27 cellular contexts compared by ENCODE assay signal in genomic region chr7:12809476-12809875, GRCh38.
DNase-seq lines count a peak whose midpoint lies in the region; ATAC-seq and TF ChIP-seq lines count a peak whose summit lies in the region.
"Had no signal": no experiment of that assay in that cellular context is flagged by ENCODE, and none has a peak within 500 bp of the region (broad histone marks: within the 10 kb centered on the region; RNA-seq: fewer than 3 reads in every experiment).

No MANE protein-coding gene starts in this region.

- DNase-seq in A673 (ENCODE audit: low spot score): peak; percentile 54
- DNase-seq in HPDE6-E6E7 (ENCODE audit: extremely low spot score): peak; percentile 8
- peak; percentile 14 for DNase-seq in iPS-NIHi7 (ENCODE audit: extremely low spot score)
- DNase-seq in ascending aorta (ENCODE audit: low spot score in 2 of 2): no peak
- no peak for DNase-seq in left colon
- no peak for DNase-seq in activated CD4-positive, alpha-beta T cell treated with anti-CD3 and anti-CD28 coated beads for 36 hours
- no peak for DNase-seq in stimulated activated naive CD8-positive, alpha-beta T cell treated with anti-CD3 and anti-CD28 coated beads, Interleukin-15, Interleukin-2, amounts not matched to agents 100 U/mL and 50 U/mL, for 24 hours
- DNase-seq: activated CD4-positive, alpha-beta T cell treated with anti-CD3 and anti-CD28 coated beads for 1 hour; activated CD8-positive, alpha-beta memory T cell treated with anti-CD3 and anti-CD28 coated beads, Interleukin-2, amount 50 U/mL, for 48 hours; activated CD8-positive, alpha-beta T cell treated with anti-CD3 and anti-CD28 coated beads for 36 hours; activated naive CD4-positive, alpha-beta T cell treated with Interleukin-2 at 50 U/mL for 16 hours; body of pancreas; CD4-positive, alpha-beta memory T cell; HCEC 1CT; kidney; naive thymus-derived CD4-positive, alpha-beta T cell; NCI-H1048; NCI-H1694 treated with DMSO at 0.1 percent for 48 hours; NCI-H524 treated with DMSO at 0.1 percent for 48 hours; SHP77 treated with DMSO at 0.1 percent for 48 hours; T-helper 2 cell; trophoblast cell had no signal

- H3K27me3 ChIP-seq in A673 (replicated peaks; ENCODE audit: insufficient read depth, low read depth, low read length, poor library complexity) (no peaks in the 10 kb centered on the region), ascending aorta (no peaks in the 10 kb centered on the region)
- H3K27me3 ChIP-seq: body of pancreas had no signal

- H3K36me3 ChIP-seq in A673 (ENCODE audit: insufficient read depth, low read length, poor library complexity, severe bottlenecking) (no peaks in the 10 kb centered on the region), ascending aorta (no peaks in the 10 kb centered on the region)

- CTCF ChIA-PET in A673 (lab: Charles Lee): no interaction called here
- CTCF ChIA-PET in activated CD4-positive, alpha-beta T cell treated with anti-CD3 and anti-CD28 coated beads for 36 hours (lab: Charles Lee): no interaction called here

- TF ChIP-seq CTCF in A673 (conservative IDR thresholded peaks at IDR 0.05; ENCODE audit: low read depth, low read length): no peak
- TF ChIP-seq CTCF in brain (conservative IDR thresholded peaks at IDR 0.05): no peak
- no peak for TF ChIP-seq CTCF in ascending aorta (IDR thresholded peaks at IDR 0.05)

- peaks cover 18% of the 10 kb centered on the region for H3K4me1 Mint-ChIP-seq in brain
- H3K4me1 Mint-ChIP-seq in activated CD4-positive, alpha-beta T cell treated with anti-CD3 and anti-CD28 coated beads for 36 hours: no peaks in the 10 kb centered on the region
- H3K4me1 Mint-ChIP-seq: CD4-positive, alpha-beta memory T cell; naive thymus-derived CD4-positive, alpha-beta T cell; stimulated activated effector memory CD8-positive, alpha-beta T cell treated with anti-CD3 and anti-CD28 coated beads, Interleukin-12 subunit alpha, Interleukin-12 subunit beta, amount 100 ng/mL, for 72 hours had no signal

- BruUV-seq in A673 (replicated peaks; lab: Mats Ljungman, UMichigan): no TSS peak

- H3K9me3 ChIP-seq in A673 (ENCODE audit: low read depth, low read length, poor library complexity, severe bottlenecking) (no peaks in the 10 kb centered on the region), ascending aorta (no peaks in the 10 kb centered on the region)
- H3K9me3 ChIP-seq: body of pancreas had no signal

- peaks cover 0 to 5% (median 4%) of the 10 kb centered on the region in 5 experiments for H3K9me3 Mint-ChIP-seq in brain
- H3K9me3 Mint-ChIP-seq in activated CD4-positive, alpha-beta T cell treated with anti-CD3 and anti-CD28 coated beads for 36 hours (ENCODE audit: low read depth): no peaks in the 10 kb centered on the region
- H3K9me3 Mint-ChIP-seq: activated T-helper 1 cell treated with anti-CD3 and anti-CD28 coated beads, Interleukin-12 subunit alpha, Interleukin-12 subunit beta, Interleukin-2, Interleukin-4 antibody, amounts not matched to agents 30 ng/mL and 10 ng/mL and 1 ng/mL, durations not matched to agents 14 hours and 24 hours and 36 hours had no signal

- peak overlapping the region in 3 of 5 experiments; percentile 60 to 92 (median 91) for H3K27ac Mint-ChIP-seq in brain
- H3K27ac Mint-ChIP-seq in activated CD4-positive, alpha-beta T cell treated with anti-CD3 and anti-CD28 coated beads for 36 hours: no peak overlapping the region
- H3K27ac Mint-ChIP-seq: activated CD8-positive, alpha-beta T cell treated with anti-CD3 and anti-CD28 coated beads for 36 hours; activated T-helper 1 cell treated with anti-CD3 and anti-CD28 coated beads, Interleukin-12 subunit alpha, Interleukin-12 subunit beta, Interleukin-2, Interleukin-4 antibody, amounts not matched to agents 30 ng/mL and 10 ng/mL and 1 ng/mL, durations not matched to agents 14 hours and 24 hours and 36 hours; CD4-positive, alpha-beta memory T cell; mesothelial cell of epicardium; naive thymus-derived CD4-positive, alpha-beta T cell; stimulated activated effector memory CD8-positive, alpha-beta T cell treated with anti-CD3 and anti-CD28 coated beads, Interleukin-12 subunit alpha, Interleukin-12 subunit beta, amount 100 ng/mL, for 72 hours had no signal

- no peaks in the 10 kb centered on the region for H3K36me3 Mint-ChIP-seq in brain
- H3K36me3 Mint-ChIP-seq in activated CD4-positive, alpha-beta T cell treated with anti-CD3 and anti-CD28 coated beads for 36 hours (ENCODE audit: low read depth): no peaks in the 10 kb centered on the region
- H3K36me3 Mint-ChIP-seq: CD4-positive, alpha-beta memory T cell; naive thymus-derived CD4-positive, alpha-beta T cell; stimulated activated effector memory CD8-positive, alpha-beta T cell treated with anti-CD3 and anti-CD28 coated beads, Interleukin-12 subunit alpha, Interleukin-12 subunit beta, amount 100 ng/mL, for 72 hours had no signal

- no peak overlapping the region for H3K4me3 ChIP-seq in A673 (ENCODE audit: low read depth, low read length, poor library complexity, severe bottlenecking)
- no peak overlapping the region for H3K4me3 ChIP-seq in ascending aorta
- H3K4me3 ChIP-seq: body of pancreas had no signal

- no peak overlapping the region for H3K27ac ChIP-seq in A673 (ENCODE audit: low read depth, low read length, poor library complexity, severe bottlenecking)
- no peak overlapping the region for H3K27ac ChIP-seq in ascending aorta
- H3K27ac ChIP-seq: body of pancreas had no signal

- H3K27me3 Mint-ChIP-seq in brain: no peaks in the 10 kb centered on the region
- no peaks in the 10 kb centered on the region for H3K27me3 Mint-ChIP-seq in activated CD4-positive, alpha-beta T cell treated with anti-CD3 and anti-CD28 coated beads for 36 hours
- H3K27me3 Mint-ChIP-seq: CD4-positive, alpha-beta memory T cell had no signal

- peaks cover 9% of the 10 kb centered on the region for H3K4me1 ChIP-seq in A673 (ENCODE audit: insufficient read depth, low read length, poor library complexity, severe bottlenecking)
- no peaks in the 10 kb centered on the region for H3K4me1 ChIP-seq in ascending aorta
- H3K4me1 ChIP-seq: body of pancreas had no signal

- no peak for ATAC-seq in left colon
- no peak for ATAC-seq in activated CD4-positive, alpha-beta T cell treated with anti-CD3 and anti-CD28 coated beads for 36 hours
- no peak for ATAC-seq in stimulated activated naive CD8-positive, alpha-beta T cell treated with anti-CD3 and anti-CD28 coated beads, Interleukin-15, Interleukin-2, amounts not matched to agents 100 U/mL and 50 U/mL, for 24 hours
- ATAC-seq: activated CD8-positive, alpha-beta T cell treated with anti-CD3 and anti-CD28 coated beads for 36 hours; body of pancreas; HepG2; naive thymus-derived CD4-positive, alpha-beta T cell; stimulated activated effector memory CD8-positive, alpha-beta T cell treated with anti-CD3 and anti-CD28 coated beads, Interleukin-12 subunit alpha, Interleukin-12 subunit beta, amount 100 ng/mL, for 72 hours had no signal

- intact Hi-C loops in A673 (cut with micrococcal nuclease; ENCODE audit: unreplicated experiment): loop anchor here (5.0 kb wide), 1 partner anchor 122 kb away; the partner anchor contains the start of gene ARL4A
- intact Hi-C loops in ascending aorta (cut with DNase I): no loop called here
- intact Hi-C loops in left colon (cut with DNase I, micrococcal nuclease): no loop called here
- intact Hi-C loops in activated CD4-positive, alpha-beta T cell treated with anti-CD3 and anti-CD28 coated beads for 36 hours (cut with DNase I, micrococcal nuclease): no loop called here

- peak overlapping the region in 1 of 5 experiments; percentile 27 for H3K4me3 Mint-ChIP-seq in brain
- no peak overlapping the region for H3K4me3 Mint-ChIP-seq in activated CD4-positive, alpha-beta T cell treated with anti-CD3 and anti-CD28 coated beads for 36 hours
- H3K4me3 Mint-ChIP-seq: activated CD8-positive, alpha-beta T cell treated with anti-CD3 and anti-CD28 coated beads for 36 hours; activated T-helper 1 cell treated with anti-CD3 and anti-CD28 coated beads, Interleukin-12 subunit alpha, Interleukin-12 subunit beta, Interleukin-2, Interleukin-4 antibody, amounts not matched to agents 30 ng/mL and 10 ng/mL and 1 ng/mL, durations not matched to agents 14 hours and 24 hours and 36 hours; CD4-positive, alpha-beta memory T cell; mesothelial cell of epicardium; naive thymus-derived CD4-positive, alpha-beta T cell; stimulated activated effector memory CD8-positive, alpha-beta T cell treated with anti-CD3 and anti-CD28 coated beads, Interleukin-12 subunit alpha, Interleukin-12 subunit beta, amount 100 ng/mL, for 72 hours had no signal

- POLR2A ChIA-PET in A673 (lab: Charles Lee; ENCODE audit: low non-redundant PET): no interaction called here
- POLR2A ChIA-PET in activated CD4-positive, alpha-beta T cell treated with anti-CD3 and anti-CD28 coated beads for 36 hours (lab: Charles Lee): no interaction called here

Comparison
In these comparisons a context has a peak if more than half of its experiments do, and no peak if none do; other contexts are left out.
1. DNase-seq: peak in A673 (single experiment), HPDE6-E6E7 (single experiment) and iPS-NIHi7 (single experiment); none in ascending aorta (0 of 2), left colon (0 of 2), activated CD4-positive, alpha-beta T cell treated with anti-CD3 and anti-CD28 coated beads for 36 hours (single experiment) and stimulated activated naive CD8-positive, alpha-beta T cell treated with anti-CD3 and anti-CD28 coated beads, Interleukin-15, Interleukin-2, amounts not matched to agents 100 U/mL and 50 U/mL, for 24 hours (single experiment).